Comparison of ENCODE assay signal across 9 cellular contexts in the genomic region with DNA sequence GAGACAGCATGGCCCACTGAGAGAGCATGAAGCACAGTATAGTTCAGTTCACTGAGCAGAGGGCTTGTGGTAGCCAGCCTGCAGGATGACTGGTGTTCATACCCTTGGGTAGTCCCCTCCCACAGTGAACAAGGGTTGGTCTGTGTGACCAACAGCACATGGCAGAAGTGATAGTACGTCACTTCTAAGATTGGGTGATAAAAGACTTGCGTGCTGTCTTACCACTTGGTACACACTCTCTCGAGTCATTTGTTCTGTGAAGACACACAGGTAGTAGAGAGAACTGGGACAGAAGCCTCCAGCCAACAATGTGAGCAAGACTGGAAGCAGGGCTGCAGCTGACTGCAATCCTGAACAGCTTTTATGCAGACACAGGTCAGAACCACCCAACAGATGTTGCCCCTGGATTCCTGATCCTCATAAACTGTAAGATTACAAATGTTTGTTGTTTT. TPM values are rescaled to one million over a fixed set of nuclear protein-coding genes. Genes with fewer than 3 reads are reported as not detected.
DNase-seq lines count a peak whose midpoint lies in the region; ATAC-seq, FAIRE-seq and TF ChIP-seq lines count a peak whose summit lies in the region.
"Had no signal": no experiment of that assay in that cellular context is flagged by ENCODE, and none has a peak within 500 bp of the region (broad histone marks: within the 10 kb centered on the region; RNA-seq: fewer than 3 reads in every experiment).

No MANE protein-coding gene starts in this region.

- H3K27ac Mint-ChIP-seq in endodermal cell = peak overlapping the region; percentile 37

- H3K27me3 Mint-ChIP-seq in endodermal cell (ENCODE audit: insufficient read depth) = no peaks in the 10 kb centered on the region

- no peak for FAIRE-seq in small intestine (lab: Jason Lieb, UNC)

- H3K4me1 ChIP-seq in endodermal cell (ENCODE audit: control insufficient read depth, insufficient read depth, low read length) (peaks cover 38% of the 10 kb centered on the region), small intestine (ENCODE audit: control insufficient read depth in 2 of 2, insufficient read depth in 1 of 2, low read depth in 1 of 2, low read length in 1 of 2) (peaks cover 8 to 37% of the 10 kb centered on the region in 2 donors)

- no peaks in the 10 kb centered on the region for H3K36me3 Mint-ChIP-seq in endodermal cell (ENCODE audit: low read depth)

- DNase-seq in activated CD4-positive, alpha-beta T cell treated with anti-CD3 and anti-CD28 coated beads for 48 hours = peak; percentile 87
- no peak for DNase-seq in endodermal cell
- peak; percentile 68 for DNase-seq in small intestine
- DNase-seq in RKO (ENCODE audit: low spot score) = no peak
- no peak for DNase-seq in GF-D8 (lab: John Stamatoyannopoulos, UW)
- no peak for DNase-seq in DMS114 treated with DMSO at 0.1 percent for 48 hours (lab: John Stamatoyannopoulos, UW; ENCODE audit: unreplicated experiment)

- peak; percentile 89 for ATAC-seq in HG03103 (IDR thresholded peaks at IDR 0.05; ENCODE audit: low read depth, unreplicated experiment)

- H3K27me3 ChIP-seq in endodermal cell (ENCODE audit: control insufficient read depth, insufficient read depth, low read length, poor library complexity, severe bottlenecking) = no peaks in the 10 kb centered on the region
- H3K27me3 ChIP-seq in small intestine (ENCODE audit: control insufficient read depth in 2 of 2, insufficient read depth in 2 of 2, low read length in 2 of 2) = no peaks in the 10 kb centered on the region
- H3K27me3 ChIP-seq: adrenal gland had no signal

- H3K4me3 Mint-ChIP-seq in endodermal cell = no peak overlapping the region

- TF ChIP-seq POLR2A in GM19099 (IDR thresholded peaks at IDR 0.05; ENCODE audit: extremely low read depth, insufficient read length, low read depth) = peak; percentile 71

- H3K9me3 Mint-ChIP-seq in endodermal cell = no peaks in the 10 kb centered on the region

- H3K4me1 Mint-ChIP-seq in endodermal cell = peaks cover 64% of the 10 kb centered on the region

- no peak overlapping the region for H3K4me3 ChIP-seq in endodermal cell (ENCODE audit: low read length)
- H3K4me3 ChIP-seq in small intestine (ENCODE audit: low read depth in 1 of 2, low read length in 2 of 2) = no peak overlapping the region
- H3K4me3 ChIP-seq: adrenal gland had no signal

- 92 to 95% methylated on average over 3 of the region's 3 CpGs for WGBS in endodermal cell (ENCODE audit: insufficient coverage in 1 of 2, insufficient read length in 1 of 2), 2 experiments
- 4 to 35% (median 7%) methylated on average over 3 of the region's 3 CpGs for WGBS in small intestine, 3 donors

- H3K9me3 ChIP-seq in endodermal cell (ENCODE audit: control insufficient read depth, low read length) (no peaks in the 10 kb centered on the region), small intestine (ENCODE audit: control insufficient read depth, low read depth) (no peaks in the 10 kb centered on the region)
- H3K9me3 ChIP-seq: adrenal gland had no signal

- no peaks in the 10 kb centered on the region for H3K36me3 ChIP-seq in endodermal cell (ENCODE audit: control insufficient read depth, insufficient read depth, low read length)
- H3K36me3 ChIP-seq in small intestine (ENCODE audit: control insufficient read depth in 2 of 2, insufficient read depth in 2 of 2, low read length in 2 of 2) = no peaks in the 10 kb centered on the region
- H3K36me3 ChIP-seq: adrenal gland had no signal

- TF ChIP-seq CTCF in endodermal cell (conservative IDR thresholded peaks at IDR 0.05) = no peak

- H3K9ac ChIP-seq in endodermal cell (ENCODE audit: extremely low read depth, low read length, poor library complexity, severe bottlenecking) = no peak overlapping the region

- H3K27ac ChIP-seq in endodermal cell (ENCODE audit: low read depth, low read length) = peak overlapping the region; percentile 25
- H3K27ac ChIP-seq in small intestine (ENCODE audit: low read depth in 1 of 2, low read length in 1 of 2) = peak overlapping the region in 1 of 2 donors; percentile 75

RNA-seq across cellular contexts. Expression of gene EPC1, which starts 14.6 kb away (rescaled TPM):
- 10 to 100 TPM; 27.9 to 40.3 TPM for total RNA-seq in endodermal cell
- 32.5 TPM for polyA plus RNA-seq in endodermal cell (2013, experiment 1 of 2)
- 32.7 TPM for polyA plus RNA-seq in endodermal cell (2013, experiment 2 of 2)
- polyA plus RNA-seq in small intestine = 10 to 100 TPM; 12.8 to 13.4 (median 13.2) TPM

Comparison
In these comparisons a context has a peak if more than half of its experiments do, and no peak if none do; other contexts are left out.
1. DNase-seq: peak in activated CD4-positive, alpha-beta T cell treated with anti-CD3 and anti-CD28 coated beads for 48 hours (single experiment) and small intestine (single experiment); none in endodermal cell (single experiment), RKO (single experiment), GF-D8 (single experiment) and DMS114 treated with DMSO at 0.1 percent for 48 hours (single experiment).